8 cellular contexts compared by ENCODE assay signal in genomic region chr6:18703546-18703945, GRCh38.
"Had no signal": no experiment of that assay in that cellular context is flagged by ENCODE, and none has a peak within 500 bp of the region (broad histone marks: within the 10 kb centered on the region; RNA-seq: fewer than 3 reads in every experiment).

No MANE protein-coding gene starts in this region.

- ATAC-seq: GM23338, HCT116 had no signal

- DNase-seq: GM23248, GOT3, H7, H9, HCEC 1CT, HFFc6 had no signal
